8 cellular contexts compared by ENCODE assay signal in genomic region chr20:62652894-62653305, GRCh38. TPM values are rescaled to one million over a fixed set of nuclear protein-coding genes. Genes with fewer than 3 reads are reported as not detected.
DNase-seq lines count a peak whose midpoint lies in the region; ATAC-seq and TF ChIP-seq lines count a peak whose summit lies in the region.

No MANE protein-coding gene starts in this region.

- intact Hi-C loops in adrenal gland (cut with DNase I) (no loop called here), stomach (cut with DNase I; ENCODE audit: low total_unique reads) (no loop called here)

- H3K27me3 ChIP-seq in GM23248 (replicated peaks; ENCODE audit: insufficient read depth) (no peaks in the 10 kb centered on the region), adrenal gland (no peaks in the 10 kb centered on the region), stomach (no peaks in the 10 kb centered on the region)

- TF ChIP-seq CTCF in adrenal gland (IDR thresholded peaks at IDR 0.05): no peak
- TF ChIP-seq CTCF in stomach (IDR thresholded peaks at IDR 0.05): no peak

- H3K9me3 ChIP-seq in GM23248 (ENCODE audit: low read depth) (no peaks in the 10 kb centered on the region), adrenal gland (replicated peaks in 1 of 3) (no peaks in the 10 kb centered on the region), stomach (no peaks in the 10 kb centered on the region)

- in situ Hi-C loops in GM23248 (cut with MboI): no loop called here

- H3K9ac ChIP-seq in GM23248: peak overlapping the region; percentile 72

- ATAC-seq in GM21390 (IDR thresholded peaks at IDR 0.05; ENCODE audit: unreplicated experiment) (no peak), GM19455 (IDR thresholded peaks at IDR 0.05; ENCODE audit: unreplicated experiment) (no peak), HG03159 (IDR thresholded peaks at IDR 0.05; ENCODE audit: unreplicated experiment) (no peak)

- H3K79me2 ChIP-seq in GM23248 (ENCODE audit: insufficient read depth): no peaks in the 10 kb centered on the region

- H3K4me1 ChIP-seq in GM23248 (ENCODE audit: insufficient read depth) (peaks cover 6% of the 10 kb centered on the region), adrenal gland (replicated peaks in 1 of 2) (peaks cover 18 to 31% of the 10 kb centered on the region in 2 donors), stomach (peaks cover 37 to 64% (median 55%) of the 10 kb centered on the region in 4 donors)

- peak overlapping the region; percentile 73; the same call in 1 of the 2 replicates for H2AFZ ChIP-seq in GM23248

- no peak for TF ChIP-seq EP300 in stomach (IDR thresholded peaks at IDR 0.05)

- TF ChIP-seq POLR2A in adrenal gland (IDR thresholded peaks at IDR 0.05) (no peak), stomach (IDR thresholded peaks at IDR 0.05) (no peak)

- WGBS in GM23248 (ENCODE audit: low coverage in 1 of 2, low lambda C conversion rate in 2 of 2, missing lambda C conversion rate in 2 of 2), 2 experiments: 91 to 92% methylated on average over 20 of the region's 20 CpGs
- 56 to 100% (median 78%) methylated on average over 4 to 20 of the region's 20 CpGs for WGBS in adrenal gland, 4 donors
- 61 to 85% (median 71%) methylated on average over 12 to 20 of the region's 20 CpGs for WGBS in stomach, 5 donors

- no peaks in the 10 kb centered on the region for H3K36me3 ChIP-seq in GM23248 (ENCODE audit: low read depth)
- H3K36me3 ChIP-seq in adrenal gland (replicated peaks in 1 of 2): no peaks in the 10 kb centered on the region
- H3K36me3 ChIP-seq in stomach: peaks cover 0 to 29% (median 14%) of the 10 kb centered on the region in 4 donors

- DNase-seq in GM23248: no peak
- peak in 1 of 7 donors; percentile 80 for DNase-seq in adrenal gland
- DNase-seq in left kidney (ENCODE audit: low read depth, low spot score): peak; percentile 50
- no peak for DNase-seq in stomach
- DNase-seq in kidney tubule cell (ENCODE audit: low spot score): no peak

- no peaks in the 10 kb centered on the region for H3K9me2 ChIP-seq in GM23248 (ENCODE audit: insufficient read depth)

- H3K4me2 ChIP-seq in GM23248 (ENCODE audit: unreplicated experiment): peak overlapping the region; percentile 56

- H3K27ac ChIP-seq in GM23248 (peak overlapping the region; percentile 89), adrenal gland (peak overlapping the region; percentile 93 to 99 (median 95)), stomach (peak overlapping the region; percentile 89 to 99 (median 94))

- H3K4me3 ChIP-seq in GM23248 (peak overlapping the region; percentile 57), adrenal gland (peak overlapping the region in 1 of 4 donors; percentile 14), stomach (peak overlapping the region in 3 of 4 donors; percentile 26 to 34 (median 33))

- peaks cover 3% of the 10 kb centered on the region; the same call in 1 of the 2 replicates for H3F3A ChIP-seq in GM23248 (ENCODE audit: insufficient read depth)

- H4K20me1 ChIP-seq in GM23248 (ENCODE audit: insufficient read depth): no peaks in the 10 kb centered on the region

RNA-seq across cellular contexts. Expression of gene SLCO4A1, which starts 10.6 kb away (rescaled TPM):
- 0.22 TPM in 1 of 2 replicates, not detected in the other for total RNA-seq in GM23248 (2014; rRNA removed; shearing (Covaris generic))
- polyA plus RNA-seq in GM23248 (2016; fragmentation: Nextera tagmentation; extraction: Ambion mirVana) (0.10 and 0.43 TPM in 2 replicates), adrenal gland (10 to 100 TPM in 2 of 3 donors, 1 to 10 TPM in 1; 2.9 to 27.0 (median 20.7) TPM), stomach (10 to 100 TPM in 1 of 3 donors, 1 to 10 TPM in 2; 4.4 to 14.7 (median 9.0) TPM)
- total RNA-seq in adrenal gland (1 to 10 TPM; 2.4 to 8.6 (median 4.9) TPM), stomach (10 to 100 TPM in 3 of 5 donors, 1 to 10 TPM in 1, under 1 TPM in 1; 0.58 to 44.3 (median 20.7) TPM)

RNA-seq across cellular contexts. Expression of gene NTSR1, which starts 55.7 kb away (rescaled TPM):
- total RNA-seq in GM23248 (2014; rRNA removed; shearing (Covaris generic)): not detected in 2 replicates
- polyA plus RNA-seq in GM23248 (2016; fragmentation: Nextera tagmentation; extraction: Ambion mirVana) (not detected in 2 replicates), adrenal gland (under 1 TPM in 1 of 3 donors, not detected in 2; 0.03 TPM), stomach (under 1 TPM in 2 of 3 donors, not detected in 1; 0.06 to 0.28 TPM)
- total RNA-seq in adrenal gland (under 1 TPM in 2 of 8 donors, not detected in 6; 0.11 to 0.14 TPM), stomach (10 to 100 TPM in 1 of 5 donors, not detected in 4; 15.9 TPM)
